In genomic region chr2:143696651-143697050, GRCh38 we compare ENCODE assay signal across 1 cellular context.
TF ChIP-seq lines count a peak whose summit lies in the region.

No MANE protein-coding gene starts in this region.

TF ChIP-seq in GM12878, 131 proteins besides CTCF, POLR2A, EP300 and RAD21 (continued from another document and continues in another):
- TF ChIP-seq ZBTB11 (CRISPR knock-in tag; IDR thresholded peaks at IDR 0.05) (no peak), CHD4 (IDR thresholded peaks at IDR 0.05) (no peak), ZNF384 (IDR thresholded peaks at IDR 0.05; ENCODE audit: borderline replicate concordance, low read depth, low read length) (no peak), KLF5 (IDR thresholded peaks at IDR 0.05; ENCODE audit: partially characterized antibody) (no peak), SPI1 (IDR thresholded peaks at IDR 0.05; ENCODE audit: borderline replicate concordance, insufficient read depth, low read depth, low read length) (peak; percentile 76), NR2C1 (IDR thresholded peaks at IDR 0.05) (no peak), CHD2 (IDR thresholded peaks at IDR 0.05; ENCODE audit: borderline replicate concordance, low read depth, low read length) (no peak), SUPT20H (IDR thresholded peaks at IDR 0.05; ENCODE audit: borderline replicate concordance, control insufficient read depth, low read depth, low read length) (no peak), CHD1 (IDR thresholded peaks at IDR 0.05; ENCODE audit: low read depth, low read length) (no peak), ZZZ3 (IDR thresholded peaks at IDR 0.05; ENCODE audit: control insufficient read depth, insufficient read length, low read depth) (no peak), SMARCA5 (IDR thresholded peaks at IDR 0.05) (no peak), HCFC1 (IDR thresholded peaks at IDR 0.05; ENCODE audit: low read length) (no peak), SREBF2 (IDR thresholded peaks at IDR 0.05; ENCODE audit: low read length) (no peak), RBBP5 (conservative IDR thresholded peaks at IDR 0.05) (no peak), RFX5 (IDR thresholded peaks at IDR 0.05; ENCODE audit: low read depth, low read length) (no peak), USF2 (IDR thresholded peaks at IDR 0.05; ENCODE audit: borderline replicate concordance, low read depth, low read length) (no peak), NFYA (IDR thresholded peaks at IDR 0.05; ENCODE audit: borderline replicate concordance, low read depth, low read length) (no peak), FOXM1 (IDR thresholded peaks at IDR 0.05; ENCODE audit: low read depth, low read length) (peak; percentile 75), SUZ12 (IDR thresholded peaks at IDR 0.05; ENCODE audit: unreplicated experiment) (no peak), TCF12 (IDR thresholded peaks at IDR 0.05; ENCODE audit: low read depth, low read length) (no peak), GATAD2B (conservative IDR thresholded peaks at IDR 0.05; ENCODE audit: low read depth) (no peak), NRF1 (conservative IDR thresholded peaks at IDR 0.05; ENCODE audit: low read depth, low read length) (no peak), POU2F2 (IDR thresholded peaks at IDR 0.05; ENCODE audit: borderline replicate concordance, low read depth, low read length) (no peak), ESRRA (IDR thresholded peaks at IDR 0.05; ENCODE audit: low read length) (no peak), TCF3 (IDR thresholded peaks at IDR 0.05; ENCODE audit: borderline replicate concordance, insufficient read depth, low read depth, low read length) (no peak), IRF4 (IDR thresholded peaks at IDR 0.05; ENCODE audit: low read depth, low read length) (peak; percentile 79), CBX5 (IDR thresholded peaks at IDR 0.05; ENCODE audit: low read depth) (no peak), TAF1 (IDR thresholded peaks at IDR 0.05; ENCODE audit: borderline replicate concordance, low read depth, low read length) (no peak), NR2F1 (conservative IDR thresholded peaks at IDR 0.05) (no peak), FOXK2 (IDR thresholded peaks at IDR 0.05) (no peak), JUNB (IDR thresholded peaks at IDR 0.05) (peak; percentile 78), CREM (IDR thresholded peaks at IDR 0.05; ENCODE audit: low read depth) (peak; percentile 53; the same call in 1 of the 2 replicates), ZBTB33 (IDR thresholded peaks at IDR 0.05) (no peak), IKZF1 (conservative IDR thresholded peaks at IDR 0.05) (no peak), CREB1 (IDR thresholded peaks at IDR 0.05; ENCODE audit: low read depth) (no peak), MXI1 (IDR thresholded peaks at IDR 0.05; ENCODE audit: low read depth, low read length) (no peak), MYB (IDR thresholded peaks at IDR 0.05; ENCODE audit: borderline replicate concordance, low read depth, low read length) (no peak), JUND (IDR thresholded peaks at IDR 0.05; ENCODE audit: low read depth, low read length) (no peak), ZNF24 (IDR thresholded peaks at IDR 0.05) (no peak), PML (IDR thresholded peaks at IDR 0.05; ENCODE audit: low read length) (no peak; the same call in 1 of the 2 replicates), CEBPB (IDR thresholded peaks at IDR 0.05; ENCODE audit: borderline replicate concordance in 1 of 2, low read depth in 2 of 2, low read length in 2 of 2) (no peak), CEBPZ (IDR thresholded peaks at IDR 0.05; ENCODE audit: low read depth, low read length) (no peak), USF1 (IDR thresholded peaks at IDR 0.05; ENCODE audit: borderline replicate concordance, extremely low read length, insufficient read depth, low read depth, low read length) (no peak), BACH1 (IDR thresholded peaks at IDR 0.05; ENCODE audit: borderline replicate concordance) (no peak), MLLT1 (IDR thresholded peaks at IDR 0.05) (no peak)
- TF ChIP-seq, protein P1, sequence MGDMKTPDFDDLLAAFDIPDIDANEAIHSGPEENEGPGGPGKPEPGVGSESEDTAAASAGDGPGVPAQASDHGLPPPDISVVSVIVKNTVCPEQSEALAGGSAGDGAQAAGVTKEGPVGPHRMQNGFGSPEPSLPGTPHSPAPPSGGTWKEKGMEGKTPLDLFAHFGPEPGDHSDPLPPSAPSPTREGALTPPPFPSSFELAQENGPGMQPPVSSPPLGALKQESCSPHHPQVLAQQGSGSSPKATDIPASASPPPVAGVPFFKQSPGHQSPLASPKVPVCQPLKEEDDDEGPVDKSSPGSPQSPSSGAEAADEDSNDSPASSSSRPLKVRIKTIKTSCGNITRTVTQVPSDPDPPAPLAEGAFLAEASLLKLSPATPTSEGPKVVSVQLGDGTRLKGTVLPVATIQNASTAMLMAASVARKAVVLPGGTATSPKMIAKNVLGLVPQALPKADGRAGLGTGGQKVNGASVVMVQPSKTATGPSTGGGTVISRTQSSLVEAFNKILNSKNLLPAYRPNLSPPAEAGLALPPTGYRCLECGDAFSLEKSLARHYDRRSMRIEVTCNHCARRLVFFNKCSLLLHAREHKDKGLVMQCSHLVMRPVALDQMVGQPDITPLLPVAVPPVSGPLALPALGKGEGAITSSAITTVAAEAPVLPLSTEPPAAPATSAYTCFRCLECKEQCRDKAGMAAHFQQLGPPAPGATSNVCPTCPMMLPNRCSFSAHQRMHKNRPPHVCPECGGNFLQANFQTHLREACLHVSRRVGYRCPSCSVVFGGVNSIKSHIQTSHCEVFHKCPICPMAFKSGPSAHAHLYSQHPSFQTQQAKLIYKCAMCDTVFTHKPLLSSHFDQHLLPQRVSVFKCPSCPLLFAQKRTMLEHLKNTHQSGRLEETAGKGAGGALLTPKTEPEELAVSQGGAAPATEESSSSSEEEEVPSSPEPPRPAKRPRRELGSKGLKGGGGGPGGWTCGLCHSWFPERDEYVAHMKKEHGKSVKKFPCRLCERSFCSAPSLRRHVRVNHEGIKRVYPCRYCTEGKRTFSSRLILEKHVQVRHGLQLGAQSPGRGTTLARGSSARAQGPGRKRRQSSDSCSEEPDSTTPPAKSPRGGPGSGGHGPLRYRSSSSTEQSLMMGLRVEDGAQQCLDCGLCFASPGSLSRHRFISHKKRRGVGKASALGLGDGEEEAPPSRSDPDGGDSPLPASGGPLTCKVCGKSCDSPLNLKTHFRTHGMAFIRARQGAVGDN (IDR thresholded peaks at IDR 0.05), result no peak
- TF ChIP-seq, protein P2, sequence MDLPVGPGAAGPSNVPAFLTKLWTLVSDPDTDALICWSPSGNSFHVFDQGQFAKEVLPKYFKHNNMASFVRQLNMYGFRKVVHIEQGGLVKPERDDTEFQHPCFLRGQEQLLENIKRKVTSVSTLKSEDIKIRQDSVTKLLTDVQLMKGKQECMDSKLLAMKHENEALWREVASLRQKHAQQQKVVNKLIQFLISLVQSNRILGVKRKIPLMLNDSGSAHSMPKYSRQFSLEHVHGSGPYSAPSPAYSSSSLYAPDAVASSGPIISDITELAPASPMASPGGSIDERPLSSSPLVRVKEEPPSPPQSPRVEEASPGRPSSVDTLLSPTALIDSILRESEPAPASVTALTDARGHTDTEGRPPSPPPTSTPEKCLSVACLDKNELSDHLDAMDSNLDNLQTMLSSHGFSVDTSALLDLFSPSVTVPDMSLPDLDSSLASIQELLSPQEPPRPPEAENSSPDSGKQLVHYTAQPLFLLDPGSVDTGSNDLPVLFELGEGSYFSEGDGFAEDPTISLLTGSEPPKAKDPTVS (IDR thresholded peaks at IDR 0.05; ENCODE audit: low read depth, low read length), result no peak
- TF ChIP-seq, protein P3, sequence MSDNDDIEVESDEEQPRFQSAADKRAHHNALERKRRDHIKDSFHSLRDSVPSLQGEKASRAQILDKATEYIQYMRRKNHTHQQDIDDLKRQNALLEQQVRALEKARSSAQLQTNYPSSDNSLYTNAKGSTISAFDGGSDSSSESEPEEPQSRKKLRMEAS (IDR thresholded peaks at IDR 0.05; ENCODE audit: low read depth, low read length), result no peak
- TF ChIP-seq, protein P4, sequence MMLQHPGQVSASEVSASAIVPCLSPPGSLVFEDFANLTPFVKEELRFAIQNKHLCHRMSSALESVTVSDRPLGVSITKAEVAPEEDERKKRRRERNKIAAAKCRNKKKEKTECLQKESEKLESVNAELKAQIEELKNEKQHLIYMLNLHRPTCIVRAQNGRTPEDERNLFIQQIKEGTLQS (IDR thresholded peaks at IDR 0.05; ENCODE audit: borderline replicate concordance, extremely low read depth, low read depth, low read length), result no peak
